ENCODE assay signal across 8 cellular contexts in the genomic region with DNA sequence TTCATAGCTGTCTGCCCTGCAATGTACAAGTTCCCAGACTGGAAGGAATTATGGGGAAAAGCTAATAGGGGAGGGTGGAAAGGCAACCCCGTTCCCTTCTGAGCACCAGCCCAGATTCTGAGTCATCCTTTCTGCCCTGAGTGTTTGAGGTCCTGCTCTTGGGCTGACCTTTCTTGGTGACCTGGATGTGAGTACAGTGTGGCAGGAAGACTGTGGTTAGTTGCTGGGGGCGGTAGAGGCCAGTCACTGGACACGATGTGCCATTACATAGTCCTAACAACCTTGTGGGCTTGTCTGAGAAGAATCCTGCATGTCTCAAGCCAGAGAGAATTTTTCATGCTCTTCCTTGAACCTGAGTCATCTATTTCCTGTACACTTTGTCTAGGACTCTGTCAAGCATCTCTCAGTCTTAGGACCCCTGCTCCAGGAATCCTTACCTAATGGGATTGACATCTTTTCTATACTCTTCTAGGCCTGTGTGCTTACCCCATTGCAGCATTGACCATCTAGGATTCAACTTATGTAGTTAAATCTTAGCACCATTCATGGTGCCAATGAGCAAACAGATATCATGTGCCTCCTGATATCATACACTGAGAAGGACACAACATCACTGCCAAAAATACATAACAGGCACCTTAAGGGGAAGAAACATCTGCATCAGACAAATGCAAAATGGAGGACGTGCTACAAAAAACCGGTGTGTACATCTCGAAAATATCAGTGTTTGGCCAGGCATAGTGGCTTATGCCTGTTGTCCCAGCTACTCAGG. TPM values are rescaled to one million over a fixed set of nuclear protein-coding genes. Genes with fewer than 3 reads are reported as not detected.
DNase-seq lines count a peak whose midpoint lies in the region; ATAC-seq and TF ChIP-seq lines count a peak whose summit lies in the region.

No MANE protein-coding gene starts in this region.

- ATAC-seq in sciatic nerve (peak; percentile 63), HG03280 (IDR thresholded peaks at IDR 0.05; ENCODE audit: unreplicated experiment) (no peak)

- intact Hi-C loops in sciatic nerve (cut with DNase I) (loop anchor here (10.0 kb wide), 1 partner anchor 149 kb away; a partner anchor contains a TSS), thyroid gland (cut with DNase I) (loop anchor here (5.0 kb wide), 1 partner anchor 41 kb away; no protein-coding TSS in a partner anchor)

- TF ChIP-seq POLR2A in thyroid gland (IDR thresholded peaks at IDR 0.05): no peak

- H3K4me3 ChIP-seq in SK-N-MC (no peak overlapping the region), thyroid gland (replicated peaks in 1 of 3) (no peak overlapping the region)

- H3K27me3 ChIP-seq in thyroid gland: no peaks in the 10 kb centered on the region

- H3K36me3 ChIP-seq in SK-N-MC (ENCODE audit: insufficient read depth, low read length): no peaks in the 10 kb centered on the region
- no peaks in the 10 kb centered on the region for H3K36me3 ChIP-seq in thyroid gland

- DNase-seq in H4 (ENCODE audit: low spot score): peak; percentile 87
- no peak for DNase-seq in SK-N-MC (ENCODE audit: low read depth, low spot score)
- peak; percentile 87 for DNase-seq in fibroblast of peridontal ligament (ENCODE audit: extremely low read depth)
- DNase-seq in sciatic nerve (ENCODE audit: low spot score): no peak
- no peak for DNase-seq in DMS79 (lab: John Stamatoyannopoulos, UW)
- DNase-seq in thyroid gland: no peak
- DNase-seq in stimulated activated CD4-positive, alpha-beta T cell treated with anti-CD3 and anti-CD28 coated beads, Interleukin-2, amount 100 ng/mL, for 24 hours: no peak

- 71 to 88% methylated on average over 6 of the region's 6 CpGs for WGBS in thyroid gland, 2 donors

- no peak for TF ChIP-seq CTCF in thyroid gland (IDR thresholded peaks at IDR 0.05)

- H3K9ac ChIP-seq in SK-N-MC (ENCODE audit: insufficient read length): no peak overlapping the region

- H3K27ac ChIP-seq in SK-N-MC (0 out of 2 replicates have a peak overlapping the region, but pooled peaks have one; percentile 2), thyroid gland (peak overlapping the region in 1 of 3 donors; percentile 11)

- no peaks in the 10 kb centered on the region for H3K9me3 ChIP-seq in SK-N-MC (ENCODE audit: low read depth, low read length)
- H3K9me3 ChIP-seq in thyroid gland: no peaks in the 10 kb centered on the region

- peaks cover 7 to 33% of the 10 kb centered on the region in 2 donors for H3K4me1 ChIP-seq in thyroid gland

RNA-seq across cellular contexts. Expression of a gene that starts 8.1 kb away (rescaled TPM):
- total RNA-seq in H4 (2014; rRNA removed; shearing (Covaris generic)): 0.19 TPM in 1 of 2 replicates, not detected in the other
- 9.2 TPM for total RNA-seq in sciatic nerve
- 10 to 100 TPM; 19.9 to 99.8 (median 46.6) TPM for total RNA-seq in thyroid gland

RNA-seq across cellular contexts. Expression of a gene that starts 12.8 kb away (rescaled TPM):
- total RNA-seq in H4 (2014; rRNA removed; shearing (Covaris generic)): 0.04 and 0.12 TPM in 2 replicates
- total RNA-seq in sciatic nerve (28.2 TPM), thyroid gland (10 to 100 TPM; 21.1 to 49.7 (median 30.5) TPM)

RNA-seq across cellular contexts. Expression of a gene that starts 34.3 kb away (rescaled TPM):
- total RNA-seq in H4 (2014; rRNA removed; shearing (Covaris generic)): 9.9 and 11.8 TPM in 2 replicates
- total RNA-seq in sciatic nerve (91.6 TPM), thyroid gland (100 to 1,000 TPM in 2 of 4 donors, 10 to 100 TPM in 2; 91.2 to 137 (median 113) TPM)

RNA-seq across cellular contexts. Expression of a gene that starts 34.5 kb away (rescaled TPM):
- total RNA-seq in H4 (2014; rRNA removed; shearing (Covaris generic)): 318 and 344 TPM in 2 replicates
- total RNA-seq in sciatic nerve: 893 TPM
- total RNA-seq in thyroid gland: 100 to 1,000 TPM; 262 to 525 (median 420) TPM

RNA-seq across cellular contexts. Expression of a gene that starts 34.6 kb away (rescaled TPM):
- total RNA-seq in H4 (2014; rRNA removed; shearing (Covaris generic)): 57.7 and 71.5 TPM in 2 replicates
- total RNA-seq in sciatic nerve (24.7 TPM), thyroid gland (10 to 100 TPM in 2 of 4 donors, 1 to 10 TPM in 2; 3.8 to 39.7 (median 17.0) TPM)

Comparison
In these comparisons a context has a peak if more than half of its experiments do, and no peak if none do; other contexts are left out.
1. DNase-seq: peak in H4 (single experiment) and fibroblast of peridontal ligament (single experiment); none in SK-N-MC (single experiment), sciatic nerve (single experiment), DMS79 (single experiment), thyroid gland (0 of 2) and stimulated activated CD4-positive, alpha-beta T cell treated with anti-CD3 and anti-CD28 coated beads, Interleukin-2, amount 100 ng/mL, for 24 hours (0 of 2).
2. RNA of a gene that starts 12.8 kb away (total RNA-seq): 21.1 to 49.7 TPM in thyroid gland and 28.2 TPM in sciatic nerve (single experiment); 0.04 to 0.12 TPM in H4; every median in the first group is over 10 times any median in the second.